In the genomic region with DNA sequence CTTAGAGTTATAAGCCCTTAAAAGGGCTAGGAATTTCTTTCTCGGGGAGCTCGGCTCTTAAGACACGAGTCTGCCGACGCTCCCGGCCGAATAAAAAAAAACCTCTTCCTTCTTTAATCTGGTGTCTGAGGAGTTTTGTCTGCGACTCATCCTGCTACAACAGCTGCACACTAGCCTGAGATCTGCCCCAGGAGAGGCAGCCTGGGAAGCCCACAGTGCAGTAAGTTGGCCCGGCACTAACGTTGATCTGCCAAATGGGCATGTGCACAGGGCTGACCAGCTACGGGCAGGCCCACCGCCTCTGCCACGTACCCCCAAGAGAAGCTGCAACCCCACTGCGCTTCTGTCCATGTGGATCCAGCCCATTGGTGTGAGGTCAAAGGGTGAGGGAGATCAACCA, we compare ENCODE assay signal across 1 cellular context.
TF ChIP-seq lines count a peak whose summit lies in the region.

No MANE protein-coding gene starts in this region.

TF ChIP-seq in SK-N-SH treated with all-trans-retinoic acid at 6 μM for 48 hours, 23 proteins besides CTCF, POLR2A, EP300 and RAD21 (continued from another document):
- TF ChIP-seq, protein P1, sequence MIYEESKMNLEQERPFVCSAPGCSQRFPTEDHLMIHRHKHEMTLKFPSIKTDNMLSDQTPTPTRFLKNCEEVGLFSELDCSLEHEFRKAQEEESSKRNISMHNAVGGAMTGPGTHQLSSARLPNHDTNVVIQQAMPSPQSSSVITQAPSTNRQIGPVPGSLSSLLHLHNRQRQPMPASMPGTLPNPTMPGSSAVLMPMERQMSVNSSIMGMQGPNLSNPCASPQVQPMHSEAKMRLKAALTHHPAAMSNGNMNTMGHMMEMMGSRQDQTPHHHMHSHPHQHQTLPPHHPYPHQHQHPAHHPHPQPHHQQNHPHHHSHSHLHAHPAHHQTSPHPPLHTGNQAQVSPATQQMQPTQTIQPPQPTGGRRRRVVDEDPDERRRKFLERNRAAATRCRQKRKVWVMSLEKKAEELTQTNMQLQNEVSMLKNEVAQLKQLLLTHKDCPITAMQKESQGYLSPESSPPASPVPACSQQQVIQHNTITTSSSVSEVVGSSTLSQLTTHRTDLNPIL (CRISPR knock-in tag; IDR thresholded peaks at IDR 0.05; ENCODE audit: low read depth), result no peak
- TF ChIP-seq ARNTL (CRISPR knock-in tag; IDR thresholded peaks at IDR 0.05; ENCODE audit: borderline replicate concordance, low read depth) (no peak), ESRRG (CRISPR knock-in tag; IDR thresholded peaks at IDR 0.05) (no peak), TOX (CRISPR knock-in tag; IDR thresholded peaks at IDR 0.05; ENCODE audit: borderline replicate concordance) (no peak)
- TF ChIP-seq, protein P2, sequence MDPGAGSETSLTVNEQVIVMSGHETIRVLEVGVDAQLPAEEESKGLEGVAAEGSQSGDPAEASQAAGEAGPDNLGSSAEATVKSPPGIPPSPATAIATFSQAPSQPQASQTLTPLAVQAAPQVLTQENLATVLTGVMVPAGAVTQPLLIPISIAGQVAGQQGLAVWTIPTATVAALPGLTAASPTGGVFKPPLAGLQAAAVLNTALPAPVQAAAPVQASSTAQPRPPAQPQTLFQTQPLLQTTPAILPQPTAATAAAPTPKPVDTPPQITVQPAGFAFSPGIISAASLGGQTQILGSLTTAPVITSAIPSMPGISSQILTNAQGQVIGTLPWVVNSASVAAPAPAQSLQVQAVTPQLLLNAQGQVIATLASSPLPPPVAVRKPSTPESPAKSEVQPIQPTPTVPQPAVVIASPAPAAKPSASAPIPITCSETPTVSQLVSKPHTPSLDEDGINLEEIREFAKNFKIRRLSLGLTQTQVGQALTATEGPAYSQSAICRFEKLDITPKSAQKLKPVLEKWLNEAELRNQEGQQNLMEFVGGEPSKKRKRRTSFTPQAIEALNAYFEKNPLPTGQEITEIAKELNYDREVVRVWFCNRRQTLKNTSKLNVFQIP (CRISPR knock-in tag; IDR thresholded peaks at IDR 0.05; ENCODE audit: borderline replicate concordance, low read depth), result no peak
